Comparison of ENCODE assay signal across 8 cellular contexts in the genomic region with DNA sequence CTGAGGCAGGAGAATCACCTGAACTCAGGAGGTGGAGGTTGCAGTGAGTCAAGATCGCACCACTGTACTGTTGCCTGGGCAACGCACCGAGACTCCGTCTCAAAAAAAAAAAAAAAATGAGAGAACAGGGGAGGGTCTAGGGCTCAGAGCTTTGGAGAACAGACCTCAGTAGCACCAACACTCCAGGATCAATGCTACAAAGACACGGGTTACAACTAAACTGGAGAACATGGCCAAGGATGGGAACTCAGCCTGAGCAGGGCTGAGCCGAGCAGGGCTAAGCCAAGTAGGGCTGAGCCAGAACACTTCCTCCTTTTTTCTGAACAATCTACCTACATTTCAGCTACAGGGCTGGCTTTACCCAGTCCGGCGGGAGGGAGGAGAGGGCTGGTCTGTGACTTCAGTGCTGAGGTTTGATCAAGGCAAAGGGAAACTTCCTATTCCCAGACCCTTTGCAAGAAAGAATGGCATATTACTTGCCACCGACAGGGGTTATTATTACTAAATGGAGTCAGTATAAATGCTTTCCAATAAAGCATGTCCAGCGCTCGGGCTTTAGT. TPM values are rescaled to one million over a fixed set of nuclear protein-coding genes. Genes with fewer than 3 reads are reported as not detected.
DNase-seq lines count a peak whose midpoint lies in the region; ATAC-seq and TF ChIP-seq lines count a peak whose summit lies in the region.

No MANE protein-coding gene starts in this region.

- CTCF ChIA-PET in activated CD8-positive, alpha-beta T cell treated with anti-CD3 and anti-CD28 coated beads, Interleukin-2, amount 10 ng/mL, durations not matched to agents 7 days and 5 days (lab: Charles Lee) = interaction anchor here (0.6 to 6.9 kb wide), 4 partner anchors 11 to 74 kb away, joined by 3 to 100 read pairs (median 28); a partner anchor contains a TSS

- peak; percentile 46 for ATAC-seq in HG02571 (IDR thresholded peaks at IDR 0.05; ENCODE audit: unreplicated experiment)
- ATAC-seq in activated CD8-positive, alpha-beta T cell treated with anti-CD3 and anti-CD28 coated beads, Interleukin-2, amount 10 ng/mL, durations not matched to agents 7 days and 5 days = peak; percentile 35

- peaks cover 76% of the 10 kb centered on the region for H3K4me1 Mint-ChIP-seq in activated CD8-positive, alpha-beta T cell treated with anti-CD3 and anti-CD28 coated beads, Interleukin-2, amount 10 ng/mL, durations not matched to agents 7 days and 5 days (ENCODE audit: low read depth)

- peak; percentile 18 for TF ChIP-seq CTCF in fibroblast of the aortic adventitia (IDR thresholded peaks at IDR 0.05; ENCODE audit: insufficient read depth, low read length)

- peaks cover 12% of the 10 kb centered on the region for H3K79me1 ChIP-seq in trophoblast cell (ENCODE audit: low read length)

- H2BK12ac ChIP-seq in trophoblast cell (ENCODE audit: low read length) = peak overlapping the region; percentile 55

- H3K36me3 ChIP-seq in trophoblast cell (ENCODE audit: control insufficient read depth in 1 of 2, insufficient read depth in 2 of 2, low read length in 2 of 2) = no peaks in the 10 kb centered on the region

- H3K27me3 ChIP-seq in trophoblast cell (ENCODE audit: insufficient read depth, low read length) = no peaks in the 10 kb centered on the region

- DNase-seq in MV-4-11 (lab: John Stamatoyannopoulos, UW) = peak; percentile 88
- peak; percentile 66 for DNase-seq in activated CD8-positive, alpha-beta T cell treated with anti-CD3 and anti-CD28 coated beads, Interleukin-2, amount 10 ng/mL, durations not matched to agents 7 days and 5 days
- no peak for DNase-seq in fibroblast of the aortic adventitia (ENCODE audit: low read depth)
- DNase-seq in trophoblast cell = peak; percentile 45 to 57
- no peak for DNase-seq in NCI-H2227 (lab: John Stamatoyannopoulos, UW; ENCODE audit: unreplicated experiment)
- no peak for DNase-seq in NCI-H2171 (lab: John Stamatoyannopoulos, UW)

- H3K79me2 ChIP-seq in trophoblast cell (ENCODE audit: control insufficient read depth, insufficient read depth, low read length, poor library complexity) = no peaks in the 10 kb centered on the region

- peaks cover 8 to 12% of the 10 kb centered on the region in 2 experiments for H3K4me1 ChIP-seq in trophoblast cell (ENCODE audit: control insufficient read depth in 1 of 2, insufficient read depth in 2 of 2, low read length in 2 of 2)

- POLR2A ChIA-PET in activated CD8-positive, alpha-beta T cell treated with anti-CD3 and anti-CD28 coated beads, Interleukin-2, amount 10 ng/mL, durations not matched to agents 7 days and 5 days (lab: Charles Lee) = interaction anchor here (0.5 to 13.5 kb wide), 5 partner anchors 17 to 193 kb away, joined by 3 to 221 read pairs (median 4); no protein-coding TSS in a partner anchor

- no peaks in the 10 kb centered on the region for H3K27me3 Mint-ChIP-seq in activated CD8-positive, alpha-beta T cell treated with anti-CD3 and anti-CD28 coated beads, Interleukin-2, amount 10 ng/mL, durations not matched to agents 7 days and 5 days (ENCODE audit: low read depth)

- peak overlapping the region; percentile 81 for H3K4me3 Mint-ChIP-seq in activated CD8-positive, alpha-beta T cell treated with anti-CD3 and anti-CD28 coated beads, Interleukin-2, amount 10 ng/mL, durations not matched to agents 7 days and 5 days

- peak overlapping the region; percentile 52 for H2BK120ac ChIP-seq in trophoblast cell (ENCODE audit: insufficient read depth, low read length, poor library complexity)

- peaks cover 39% of the 10 kb centered on the region for H3K36me3 Mint-ChIP-seq in activated CD8-positive, alpha-beta T cell treated with anti-CD3 and anti-CD28 coated beads, Interleukin-2, amount 10 ng/mL, durations not matched to agents 7 days and 5 days (ENCODE audit: low read depth)

- no peak overlapping the region for H4K12ac ChIP-seq in trophoblast cell (ENCODE audit: low read depth, low read length)

- peak; percentile 15 for TF ChIP-seq POLR2A in GM15510 (IDR thresholded peaks at IDR 0.05; ENCODE audit: borderline replicate concordance, extremely low read depth, insufficient read length)

- peak overlapping the region; percentile 67 for H3K4me2 ChIP-seq in trophoblast cell (ENCODE audit: low read length)

- H3K4ac ChIP-seq in trophoblast cell (ENCODE audit: low read depth, low read length) = no peak overlapping the region

- H3K9ac ChIP-seq in trophoblast cell (ENCODE audit: low read length) = no peak overlapping the region

- H2BK5ac ChIP-seq in trophoblast cell (ENCODE audit: low read depth, low read length, poor library complexity) = peak overlapping the region; percentile 68

- H4K91ac ChIP-seq in trophoblast cell (ENCODE audit: low read depth, low read length) = peak overlapping the region; percentile 66

- no peak overlapping the region for H3K23ac ChIP-seq in trophoblast cell (ENCODE audit: low read length)

- H3K9me3 Mint-ChIP-seq in activated CD8-positive, alpha-beta T cell treated with anti-CD3 and anti-CD28 coated beads, Interleukin-2, amount 10 ng/mL, durations not matched to agents 7 days and 5 days (ENCODE audit: insufficient read depth) = no peaks in the 10 kb centered on the region

- peak overlapping the region; percentile 88 for H4K8ac ChIP-seq in trophoblast cell (ENCODE audit: low read depth, low read length)

- WGBS in trophoblast cell (ENCODE audit: extremely low coverage, insufficient coverage, insufficient read length) = no CpG with 5 or more reads among the region's 11 CpGs

- peak overlapping the region; percentile 80 for H3K27ac ChIP-seq in trophoblast cell (ENCODE audit: low read depth, low read length)

- H2AFZ ChIP-seq in trophoblast cell (ENCODE audit: insufficient read depth, low read length, poor library complexity) = peak overlapping the region; percentile 50

- no peak overlapping the region for H2AK5ac ChIP-seq in trophoblast cell (ENCODE audit: low read length)

- H3K14ac ChIP-seq in trophoblast cell (ENCODE audit: low read length) = peak overlapping the region; percentile 46

- H3K9me3 ChIP-seq in trophoblast cell (ENCODE audit: insufficient read depth, low read depth, low read length) = no peaks in the 10 kb centered on the region

- peak overlapping the region; percentile 86 for H3K4me3 ChIP-seq in fibroblast of the aortic adventitia (ENCODE audit: low read depth, low read length)
- no peak overlapping the region for H3K4me3 ChIP-seq in trophoblast cell (ENCODE audit: low read depth, low read length)

- H3K18ac ChIP-seq in trophoblast cell (ENCODE audit: low read length) = peak overlapping the region; percentile 54

- H3K27ac Mint-ChIP-seq in activated CD8-positive, alpha-beta T cell treated with anti-CD3 and anti-CD28 coated beads, Interleukin-2, amount 10 ng/mL, durations not matched to agents 7 days and 5 days = peak overlapping the region; percentile 94

RNA-seq across cellular contexts. Expression of a gene that starts 2.9 kb away (rescaled TPM):
- 10 to 100 TPM; 62.7 to 63.2 TPM for total RNA-seq in activated CD8-positive, alpha-beta T cell treated with anti-CD3 and anti-CD28 coated beads, Interleukin-2, amount 10 ng/mL, durations not matched to agents 7 days and 5 days
- 26.8 and 28.6 TPM in 2 replicates for total RNA-seq in fibroblast of the aortic adventitia (ENCODE audit: low replicate concordance)
- 3.1 and 3.4 TPM in 2 replicates for polyA plus RNA-seq in trophoblast cell (2013)

Comparison
In these comparisons a context has a peak if more than half of its experiments do, and no peak if none do; other contexts are left out.
1. DNase-seq: peak in MV-4-11 (single experiment), activated CD8-positive, alpha-beta T cell treated with anti-CD3 and anti-CD28 coated beads, Interleukin-2, amount 10 ng/mL, durations not matched to agents 7 days and 5 days (single experiment) and trophoblast cell (2 of 2); none in fibroblast of the aortic adventitia (single experiment), NCI-H2227 (single experiment) and NCI-H2171 (single experiment).